Comparison of ENCODE assay signal across 9 cellular contexts in the genomic region with DNA sequence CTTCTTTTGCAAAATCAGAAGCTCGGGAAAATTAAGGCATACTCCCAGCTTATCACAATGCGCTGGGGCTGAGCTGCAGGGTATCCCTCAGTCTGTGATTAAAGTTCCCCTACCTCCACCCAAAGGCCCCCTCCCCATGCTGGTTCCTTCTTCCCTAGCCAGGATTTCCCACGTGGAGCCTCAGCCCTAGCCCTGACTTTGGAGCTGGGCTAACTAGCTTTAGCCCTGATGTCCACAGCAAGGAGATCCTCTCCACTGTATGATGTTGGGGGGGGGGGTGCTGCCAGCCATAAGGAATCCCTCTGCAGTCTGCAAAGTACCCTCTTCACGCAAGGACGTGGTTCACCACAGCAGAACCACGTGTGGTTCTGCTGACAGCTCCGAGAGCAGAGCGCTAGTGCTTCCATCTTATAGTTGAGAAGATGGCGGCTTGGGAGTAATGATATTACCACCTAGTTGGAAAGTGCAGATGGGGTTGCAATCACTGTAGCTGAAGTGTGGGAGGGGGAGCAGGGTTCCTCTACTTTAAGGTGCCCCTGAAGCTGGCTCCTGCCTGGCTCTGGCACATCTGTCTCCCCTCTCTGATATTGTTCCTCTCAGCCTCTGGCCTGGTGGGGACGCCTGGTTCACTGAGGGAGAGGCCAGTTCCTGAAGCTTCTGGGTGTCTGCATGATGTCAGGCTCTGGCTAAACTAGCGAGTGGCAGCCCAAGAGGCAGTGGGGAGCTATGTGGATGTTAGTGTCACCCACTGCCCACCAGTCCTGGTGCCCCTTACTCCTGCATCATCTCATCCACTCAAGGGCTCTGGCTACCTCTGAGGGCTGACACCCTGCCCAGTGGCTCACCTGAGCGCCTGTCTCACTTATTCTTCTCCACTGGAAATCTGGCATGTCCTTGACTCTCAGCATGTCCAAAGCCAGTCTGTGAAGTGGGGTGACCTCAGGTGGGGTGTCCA.
DNase-seq lines count a peak whose midpoint lies in the region; ATAC-seq and TF ChIP-seq lines count a peak whose summit lies in the region.
"Had no signal": no experiment of that assay in that cellular context is flagged by ENCODE, and none has a peak within 500 bp of the region (broad histone marks: within the 10 kb centered on the region; RNA-seq: fewer than 3 reads in every experiment).

No MANE protein-coding gene starts in this region.

- ATAC-seq in memory B cell (ENCODE audit: low read depth) (no peak), HG03045 (IDR thresholded peaks at IDR 0.05; ENCODE audit: unreplicated experiment) (no peak)

- H3K27me3 Mint-ChIP-seq in IgD-negative memory B cell (peaks cover 4% of the 10 kb centered on the region), memory B cell (peaks cover 2% of the 10 kb centered on the region)
- H3K27me3 Mint-ChIP-seq in T-helper 2 cell treated with Interferon-gamma antibody and Interleukin-4, amounts not matched to agents 5 μg/mL and 100 μg/mL, for 36 hours (ENCODE audit: low read depth), result peaks cover 29% of the 10 kb centered on the region

- H3K9me3 ChIP-seq in spleen, result peaks cover 0 to 6% (median 0%) of the 10 kb centered on the region in 8 donors
- H3K9me3 ChIP-seq in HAP-1, result no peaks in the 10 kb centered on the region

- no peak for DNase-seq in memory B cell (ENCODE audit: low spot score in 2 of 2)
- peak; percentile 76 for DNase-seq in spleen
- no peak for DNase-seq in T-helper 2 cell treated with Interferon-gamma antibody and Interleukin-4, amounts not matched to agents 5 μg/mL and 100 μg/mL, for 36 hours (ENCODE audit: low spot score)
- no peak for DNase-seq in HAP-1 (ENCODE audit: low spot score in 2 of 2)
- DNase-seq: small intestine had no signal

- H3K36me3 ChIP-seq in spleen (no peaks in the 10 kb centered on the region), HAP-1 (replicated peaks) (no peaks in the 10 kb centered on the region)

- WGBS in spleen, 5 donors, result 73 to 86% (median 79%) methylated on average over 11 to 12 of the region's 12 CpGs

- peaks cover 16 to 26% (median 16%) of the 10 kb centered on the region in 3 donors for H3K4me1 Mint-ChIP-seq in IgD-negative memory B cell
- peaks cover 18% of the 10 kb centered on the region for H3K4me1 Mint-ChIP-seq in memory B cell
- peaks cover 19% of the 10 kb centered on the region for H3K4me1 Mint-ChIP-seq in T-helper 2 cell treated with Interferon-gamma antibody and Interleukin-4, amounts not matched to agents 5 μg/mL and 100 μg/mL, for 36 hours (ENCODE audit: low read depth)

- H3K4me1 ChIP-seq in spleen (peaks cover 12 to 41% (median 28%) of the 10 kb centered on the region in 6 donors), HAP-1 (peaks cover 5% of the 10 kb centered on the region; the same call in 1 of the 2 replicates)

- no peak for TF ChIP-seq POLR2A in spleen (IDR thresholded peaks at IDR 0.05)

- H3K9me3 Mint-ChIP-seq in IgD-negative memory B cell, result peaks cover 0 to 3% (median 0%) of the 10 kb centered on the region in 3 donors
- H3K9me3 Mint-ChIP-seq in memory B cell, result no peaks in the 10 kb centered on the region
- peaks cover 3% of the 10 kb centered on the region for H3K9me3 Mint-ChIP-seq in T-helper 2 cell treated with Interferon-gamma antibody and Interleukin-4, amounts not matched to agents 5 μg/mL and 100 μg/mL, for 36 hours

- H3K27ac Mint-ChIP-seq in IgD-negative memory B cell (peak overlapping the region; percentile 48 to 89 (median 87)), memory B cell (peak overlapping the region; percentile 97)
- H3K27ac Mint-ChIP-seq in T-helper 2 cell treated with Interferon-gamma antibody and Interleukin-4, amounts not matched to agents 5 μg/mL and 100 μg/mL, for 36 hours, result no peak overlapping the region

- no peak for TF ChIP-seq CTCF in VCaP (conservative IDR thresholded peaks at IDR 0.05)
- no peak for TF ChIP-seq CTCF in spleen (IDR thresholded peaks at IDR 0.05 in 8 of 11, conservative IDR thresholded peaks at IDR 0.05 in 3 of 11)

- in situ Hi-C loops in HAP-1 (cut with MboI; ENCODE audit: low sequenced_read_pairs), result loop anchor here (10.0 kb wide), 1 partner anchor 260 kb away; no protein-coding TSS in a partner anchor

- peak overlapping the region; percentile 87 for H3K27ac ChIP-seq in VCaP
- peak overlapping the region in 2 of 8 donors; percentile 91 to 98 for H3K27ac ChIP-seq in spleen

- H3K4me3 ChIP-seq in spleen, result no peak overlapping the region
- no peak overlapping the region for H3K4me3 ChIP-seq in HAP-1

- H3K4me3 Mint-ChIP-seq in IgD-negative memory B cell, result peak overlapping the region in 2 of 4 donors; percentile 89 to 90
- peak overlapping the region; percentile 15 for H3K4me3 Mint-ChIP-seq in memory B cell
- no peak overlapping the region for H3K4me3 Mint-ChIP-seq in T-helper 2 cell treated with Interferon-gamma antibody and Interleukin-4, amounts not matched to agents 5 μg/mL and 100 μg/mL, for 36 hours

- H3K36me3 Mint-ChIP-seq in IgD-negative memory B cell, result no peaks in the 10 kb centered on the region
- H3K36me3 Mint-ChIP-seq in memory B cell, result no peaks in the 10 kb centered on the region
- peaks cover 2% of the 10 kb centered on the region for H3K36me3 Mint-ChIP-seq in T-helper 2 cell treated with Interferon-gamma antibody and Interleukin-4, amounts not matched to agents 5 μg/mL and 100 μg/mL, for 36 hours (ENCODE audit: low read depth)
- H3K36me3 Mint-ChIP-seq: CD14-positive monocyte had no signal

- intact Hi-C loops in spleen (cut with DNase I; ENCODE audit: low total_unique reads), result loop anchor here (5.0 kb wide), 1 partner anchor 257 kb away; no protein-coding TSS in a partner anchor

- H3K27me3 ChIP-seq in spleen (replicated peaks in 1 of 7) (no peaks in the 10 kb centered on the region), HAP-1 (ENCODE audit: low read depth) (peaks cover 10% of the 10 kb centered on the region; the same call in 1 of the 2 replicates)
